ENCODE assay signal across 35 cellular contexts in the genomic region with DNA sequence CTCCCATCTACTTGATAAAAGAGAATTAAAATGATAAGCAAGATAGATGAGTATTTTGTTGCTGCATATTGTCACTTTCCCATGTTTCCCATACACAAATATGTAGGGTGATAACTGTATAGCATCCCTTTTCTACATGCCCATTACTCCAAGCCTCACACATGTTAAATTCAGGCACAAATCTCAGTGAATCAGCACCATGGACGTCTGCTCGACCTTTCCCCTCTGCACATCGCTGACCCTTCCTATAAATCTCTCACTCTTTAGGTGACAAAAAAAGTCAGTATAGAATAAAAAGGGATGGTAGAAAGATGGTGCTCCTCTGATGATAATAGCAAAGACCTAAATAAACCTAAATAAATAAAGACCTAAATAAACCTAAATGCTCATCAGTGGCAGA.
"Had no signal": no experiment of that assay in that cellular context is flagged by ENCODE, and none has a peak within 500 bp of the region (broad histone marks: within the 10 kb centered on the region; RNA-seq: fewer than 3 reads in every experiment).

No MANE protein-coding gene starts in this region.

- H3K4me3 Mint-ChIP-seq: activated B cell treated with CpG ODN at 0.5 μM for 24 hours; activated CD4-positive, alpha-beta memory T cell treated with anti-CD3 and anti-CD28 coated beads for 36 hours; activated CD4-positive, alpha-beta T cell treated with anti-CD3 and anti-CD28 coated beads, Interleukin-2, amount 10 ng/mL, durations not matched to agents 24 days and 14 days; activated CD8-positive, alpha-beta T cell treated with anti-CD3 and anti-CD28 coated beads for 36 hours; activated naive CD4-positive, alpha-beta T cell treated with anti-CD3 and anti-CD28 coated beads for 36 hours; activated naive CD8-positive, alpha-beta T cell treated with anti-CD3 and anti-CD28 coated beads for 36 hours; activated T-cell treated with anti-CD3 and anti-CD28 coated beads, Interleukin-2, amount 50 U/mL, for 4 hours; activated T-cell treated with anti-CD3 and anti-CD28 coated beads, Interleukin-2, amount 50 U/mL, for 72 hours; activated T-helper 1 cell treated with anti-CD3 and anti-CD28 coated beads, Interleukin-12 subunit alpha, Interleukin-12 subunit beta, Interleukin-2, Interleukin-4 antibody, amounts not matched to agents 30 ng/mL and 10 ng/mL and 1 ng/mL, durations not matched to agents 14 hours and 24 hours and 36 hours; activated T-helper 17 cell treated with anti-CD3 and anti-CD28 coated beads, Interleukin-2, amount 50 U/mL, for 72 hours; T-helper 1 cell treated with Interleukin-12 subunit alpha and Interleukin-12 subunit beta and Interleukin-4 antibody, amounts not matched to agents 30 μg/mL and 1 μg/mL, for 36 hours; T-helper 2 cell treated with Interferon-gamma antibody and Interleukin-4, amounts not matched to agents 5 μg/mL and 100 μg/mL, for 36 hours had no signal

- H3K36me3 ChIP-seq: adrenal gland, brain microvascular endothelial cell, breast epithelium had no signal

- H3K4me1 ChIP-seq: adrenal gland, body of pancreas, breast epithelium had no signal

- H3K4me1 Mint-ChIP-seq: activated B cell treated with CpG ODN at 0.5 μM for 24 hours; activated CD4-positive, alpha-beta T cell treated with anti-CD3 and anti-CD28 coated beads, Interleukin-2, amount 10 ng/mL, durations not matched to agents 24 days and 14 days; activated naive CD8-positive, alpha-beta T cell treated with anti-CD3 and anti-CD28 coated beads for 36 hours; activated T-helper 17 cell treated with anti-CD3 and anti-CD28 coated beads, Interleukin-2, amount 50 U/mL, for 72 hours had no signal

- ATAC-seq: activated CD8-positive, alpha-beta T cell treated with anti-CD3 and anti-CD28 coated beads for 36 hours; activated naive CD4-positive, alpha-beta T cell treated with anti-CD3 and anti-CD28 coated beads, Interleukin-2, amount 50 U/mL, for 72 hours; activated T-cell treated with anti-CD3 and anti-CD28 coated beads, Interleukin-2, amount 50 U/mL, for 4 hours; activated T-cell treated with anti-CD3 and anti-CD28 coated beads, Interleukin-2, amount 50 U/mL, for 72 hours; activated T-helper 17 cell treated with anti-CD3 and anti-CD28 coated beads, Interleukin-2, amount 50 U/mL, for 72 hours; body of pancreas had no signal

- H3K27ac Mint-ChIP-seq: activated B cell treated with CpG ODN at 0.5 μM for 24 hours; activated CD4-positive, alpha-beta memory T cell treated with anti-CD3 and anti-CD28 coated beads for 36 hours; activated CD4-positive, alpha-beta T cell treated with anti-CD3 and anti-CD28 coated beads, Interleukin-2, amount 10 ng/mL, durations not matched to agents 24 days and 14 days; activated CD8-positive, alpha-beta T cell treated with anti-CD3 and anti-CD28 coated beads for 36 hours; activated naive CD4-positive, alpha-beta T cell treated with anti-CD3 and anti-CD28 coated beads for 36 hours; activated naive CD4-positive, alpha-beta T cell treated with anti-CD3 and anti-CD28 coated beads, Interleukin-2, amount 50 U/mL, for 72 hours; activated naive CD8-positive, alpha-beta T cell treated with anti-CD3 and anti-CD28 coated beads for 36 hours; activated T-cell treated with anti-CD3 and anti-CD28 coated beads, Interleukin-2, amount 50 U/mL, for 72 hours; activated T-helper 1 cell treated with anti-CD3 and anti-CD28 coated beads, Interleukin-12 subunit alpha, Interleukin-12 subunit beta, Interleukin-2, Interleukin-4 antibody, amounts not matched to agents 30 ng/mL and 10 ng/mL and 1 ng/mL, durations not matched to agents 14 hours and 24 hours and 36 hours; activated T-helper 17 cell treated with anti-CD3 and anti-CD28 coated beads, Interleukin-2, amount 50 U/mL, for 72 hours; T-helper 1 cell treated with Interleukin-12 subunit alpha and Interleukin-12 subunit beta and Interleukin-4 antibody, amounts not matched to agents 30 μg/mL and 1 μg/mL, for 36 hours; T-helper 2 cell treated with Interferon-gamma antibody and Interleukin-4, amounts not matched to agents 5 μg/mL and 100 μg/mL, for 36 hours had no signal

- H3K27me3 ChIP-seq: adrenal gland, body of pancreas, brain microvascular endothelial cell, breast epithelium had no signal

- H3K36me3 Mint-ChIP-seq: activated CD4-positive, alpha-beta memory T cell treated with anti-CD3 and anti-CD28 coated beads for 36 hours; activated naive CD4-positive, alpha-beta T cell treated with anti-CD3 and anti-CD28 coated beads, Interleukin-2, amount 50 U/mL, for 72 hours; activated naive CD8-positive, alpha-beta T cell treated with anti-CD3 and anti-CD28 coated beads for 36 hours had no signal

- H3K27ac ChIP-seq: adrenal gland, body of pancreas, brain microvascular endothelial cell, breast epithelium, VCaP had no signal

- H3K27me3 Mint-ChIP-seq: activated B cell treated with CpG ODN at 0.5 μM for 24 hours; activated CD4-positive, alpha-beta memory T cell treated with anti-CD3 and anti-CD28 coated beads for 36 hours; activated CD4-positive, alpha-beta T cell treated with anti-CD3 and anti-CD28 coated beads, Interleukin-2, amount 10 ng/mL, durations not matched to agents 24 days and 14 days; activated CD8-positive, alpha-beta T cell treated with anti-CD3 and anti-CD28 coated beads for 36 hours; activated naive CD8-positive, alpha-beta T cell treated with anti-CD3 and anti-CD28 coated beads for 36 hours; activated T-helper 17 cell treated with anti-CD3 and anti-CD28 coated beads, Interleukin-2, amount 50 U/mL, for 72 hours had no signal

- H3K9me3 Mint-ChIP-seq: activated B cell treated with CpG ODN at 0.5 μM for 24 hours; activated CD4-positive, alpha-beta memory T cell treated with anti-CD3 and anti-CD28 coated beads for 36 hours; activated CD4-positive, alpha-beta T cell treated with anti-CD3 and anti-CD28 coated beads, Interleukin-2, amount 10 ng/mL, durations not matched to agents 24 days and 14 days; activated CD8-positive, alpha-beta T cell treated with anti-CD3 and anti-CD28 coated beads for 36 hours; activated naive CD8-positive, alpha-beta T cell treated with anti-CD3 and anti-CD28 coated beads for 36 hours; activated T-cell treated with anti-CD3 and anti-CD28 coated beads, Interleukin-2, amount 50 U/mL, for 4 hours; activated T-helper 17 cell treated with anti-CD3 and anti-CD28 coated beads, Interleukin-2, amount 50 U/mL, for 72 hours; T-helper 1 cell treated with Interleukin-12 subunit alpha and Interleukin-12 subunit beta and Interleukin-4 antibody, amounts not matched to agents 30 μg/mL and 1 μg/mL, for 36 hours had no signal

- H3K4me3 ChIP-seq: adrenal gland, body of pancreas, breast epithelium had no signal

- DNase-seq: activated B cell treated with CpG ODN at 0.5 μM for 24 hours; activated CD4-positive, alpha-beta memory T cell treated with anti-CD3 and anti-CD28 coated beads for 36 hours; activated CD4-positive, alpha-beta T cell treated with anti-CD3 and anti-CD28 coated beads for 4 hours; activated CD4-positive, alpha-beta T cell treated with anti-CD3 and anti-CD28 coated beads, Interleukin-2, amount 10 ng/mL, durations not matched to agents 24 days and 14 days; activated CD4-positive, alpha-beta T cell treated with anti-CD3 and anti-CD28 coated beads, Interleukin-2, amount 50 U/mL, for 1 hour; activated CD4-positive, alpha-beta T cell treated with anti-CD3 and anti-CD28 coated beads, Interleukin-2, amount 50 U/mL, for 4 hours; activated CD4-positive, CD25-positive, alpha-beta regulatory T cell treated with anti-CD3 and anti-CD28 coated beads, Interleukin-2, amount 50 U/mL, for 72 hours; activated CD8-positive, alpha-beta memory T cell treated with anti-CD3 and anti-CD28 coated beads, Interleukin-2, amount 50 U/mL, for 4 hours; activated CD8-positive, alpha-beta T cell treated with anti-CD3 and anti-CD28 coated beads for 36 hours; activated effector memory CD4-positive, alpha-beta T cell treated with anti-CD3 and anti-CD28 coated beads, Interleukin-2, amount 50 U/mL, for 16 hours; activated gamma-delta T cell treated with Interleukin-2 at 50 U/mL for 16 hours; activated naive CD4-positive, alpha-beta T cell; activated naive CD4-positive, alpha-beta T cell treated with anti-CD3 and anti-CD28 coated beads for 36 hours; activated naive CD4-positive, alpha-beta T cell treated with anti-CD3 and anti-CD28 coated beads, Interleukin-2, amount 50 U/mL, for 16 hours; activated naive CD8-positive, alpha-beta T cell treated with anti-CD3 and anti-CD28 coated beads for 36 hours; activated T-cell treated with anti-CD3 and anti-CD28 coated beads for 4 hours; activated T-cell treated with anti-CD3 and anti-CD28 coated beads, Interleukin-2, amount 50 U/mL, for 1 hour; activated T-cell treated with anti-CD3 and anti-CD28 coated beads, Interleukin-2, amount 50 U/mL, for 4 hours; activated T-cell treated with anti-CD3 and anti-CD28 coated beads, Interleukin-2, amount 50 U/mL, for 72 hours; adrenal gland; amniotic stem cell; aorta; body of pancreas; brain microvascular endothelial cell; central memory CD4-positive, alpha-beta T cell; cerebellar nuclear complex; T-helper 2 cell; T-helper 9 cell had no signal
